Comparison of ENCODE assay signal across 8 cellular contexts in genomic region chr12:48106574-48107251, GRCh38. TPM values are rescaled to one million over a fixed set of nuclear protein-coding genes. Genes with fewer than 3 reads are reported as not detected.
A peak's percentile ranks its signal among the peaks of the same experiment; 100 is the strongest.
DNase-seq lines count a peak whose midpoint lies in the region; ATAC-seq and TF ChIP-seq lines count a peak whose summit lies in the region.

No MANE protein-coding gene starts in this region.

- H3K27me3 ChIP-seq in mammary epithelial cell (ENCODE audit: insufficient read depth, low read length) (no peaks in the 10 kb centered on the region), muscle layer of duodenum (ENCODE audit: low read depth, low read length) (no peaks in the 10 kb centered on the region)

- H3K9me3 ChIP-seq in mammary epithelial cell (replicated peaks; ENCODE audit: insufficient read depth, low read length) (no peaks in the 10 kb centered on the region), muscle layer of duodenum (ENCODE audit: control insufficient read depth in 1 of 2, low read length in 2 of 2) (no peaks in the 10 kb centered on the region)

- H3K4me2 ChIP-seq in mammary epithelial cell (ENCODE audit: insufficient read depth, low read depth, low read length), result peak overlapping the region; percentile 81

- no peaks in the 10 kb centered on the region for H4K20me1 ChIP-seq in mammary epithelial cell (ENCODE audit: insufficient read depth, low read length)

- H2AFZ ChIP-seq in mammary epithelial cell (ENCODE audit: low read depth, low read length), result peak overlapping the region; percentile 98

- peak; percentile 9 for ATAC-seq in HG03439 (IDR thresholded peaks at IDR 0.05; ENCODE audit: unreplicated experiment)

- peak overlapping the region; percentile 84 for H3K9ac ChIP-seq in mammary epithelial cell (ENCODE audit: insufficient read depth, low read length)

- H3K4me1 ChIP-seq in mammary epithelial cell (ENCODE audit: insufficient read depth, low read length) (peaks cover 25% of the 10 kb centered on the region), muscle layer of duodenum (ENCODE audit: control insufficient read depth in 1 of 2, insufficient read depth in 2 of 2, low read length in 2 of 2) (peaks cover 18 to 21% of the 10 kb centered on the region in 2 donors)

- peak overlapping the region; percentile 91 for H3K4me3 ChIP-seq in AG10803 (ENCODE audit: low read length)
- H3K4me3 ChIP-seq in mammary epithelial cell (replicated peaks in 1 of 3; ENCODE audit: insufficient read depth in 1 of 3, low read depth in 2 of 3, low read length in 3 of 3), result peak overlapping the region; percentile 66 to 91 (median 86)
- peak overlapping the region; percentile 76 to 91 for H3K4me3 ChIP-seq in muscle layer of duodenum (ENCODE audit: low read depth in 1 of 2, low read length in 2 of 2)

- BruUV-seq in mammary epithelial cell (replicated peaks; lab: Mats Ljungman, UMichigan), result no TSS peak

- in situ Hi-C loops in mammary epithelial cell (cut with MboI; ENCODE audit: low sequenced_read_pairs in 2 of 2), result no loop called here

- H3K27ac ChIP-seq in mammary epithelial cell (ENCODE audit: insufficient read depth, low read depth, low read length) (peak overlapping the region; percentile 94), muscle layer of duodenum (ENCODE audit: low read length) (peak overlapping the region; percentile 94)

- H3K36me3 ChIP-seq in mammary epithelial cell (ENCODE audit: insufficient read depth, low read length) (no peaks in the 10 kb centered on the region), muscle layer of duodenum (ENCODE audit: control insufficient read depth in 1 of 2, insufficient read depth in 2 of 2, low read length in 2 of 2) (no peaks in the 10 kb centered on the region)

- dilution Hi-C loops in mammary epithelial cell (cut with HindIII; ENCODE audit: low sequenced_read_pairs), result no loop called here

- TF ChIP-seq CTCF in AG10803 (conservative IDR thresholded peaks at IDR 0.05; ENCODE audit: low read length) (no peak), mammary epithelial cell (conservative IDR thresholded peaks at IDR 0.05 in 1 of 2, IDR thresholded peaks at IDR 0.05 in 1 of 2; ENCODE audit: extremely low read depth in 1 of 2, insufficient read depth in 1 of 2, low read depth in 1 of 2, low read length in 2 of 2) (no peak)

- WGBS in mammary epithelial cell (ENCODE audit: low coverage, missing lambda C conversion rate), result 38% methylated on average over 2 of the region's 2 CpGs

- DNase-seq in AG10803 (ENCODE audit: low read depth), result no peak
- no peak for DNase-seq in mammary epithelial cell
- DNase-seq in OCI-M2 (lab: John Stamatoyannopoulos, UW; ENCODE audit: unreplicated experiment), result no peak
- no peak for DNase-seq in HCEC 1CT
- DNase-seq in NCI-H2081 treated with DMSO at 0.1 percent for 48 hours (lab: John Stamatoyannopoulos, UW), result no peak
- no peak for DNase-seq in glomerular visceral epithelial cell (ENCODE audit: extremely low spot score)

- intact Hi-C loops in mammary epithelial cell (cut with micrococcal nuclease), result loop anchor here (2.0 kb wide), 1 partner anchor 106 kb away; no protein-coding TSS in a partner anchor

- peaks cover 47% of the 10 kb centered on the region for H3K79me2 ChIP-seq in mammary epithelial cell (ENCODE audit: insufficient read depth, low read length)

- CTCF ChIA-PET in mammary epithelial cell (lab: Charles Lee; ENCODE audit: low non-redundant PET), result no interaction called here

RNA-seq across cellular contexts. Expression of gene SENP1, which starts 0.8 kb away (rescaled TPM):
- 10 to 100 TPM; 20.3 to 24.7 TPM for total RNA-seq in mammary epithelial cell
- 12.5 TPM for polyA plus RNA-seq in mammary epithelial cell
- polyA minus RNA-seq in mammary epithelial cell, result 22.9 TPM

RNA-seq across cellular contexts. Expression of gene PFKM, which starts 12.5 kb away (rescaled TPM):
- total RNA-seq in mammary epithelial cell, result 10 to 100 TPM; 63.2 to 82.0 TPM
- 61.6 TPM for polyA plus RNA-seq in mammary epithelial cell
- polyA minus RNA-seq in mammary epithelial cell, result 86.4 TPM

RNA-seq across cellular contexts. Expression of gene ASB8, which starts 50.6 kb away (rescaled TPM):
- 10 to 100 TPM; 20.4 to 20.7 TPM for total RNA-seq in mammary epithelial cell
- polyA plus RNA-seq in mammary epithelial cell, result 18.2 TPM
- 7.3 TPM for polyA minus RNA-seq in mammary epithelial cell
